In the genomic region with DNA sequence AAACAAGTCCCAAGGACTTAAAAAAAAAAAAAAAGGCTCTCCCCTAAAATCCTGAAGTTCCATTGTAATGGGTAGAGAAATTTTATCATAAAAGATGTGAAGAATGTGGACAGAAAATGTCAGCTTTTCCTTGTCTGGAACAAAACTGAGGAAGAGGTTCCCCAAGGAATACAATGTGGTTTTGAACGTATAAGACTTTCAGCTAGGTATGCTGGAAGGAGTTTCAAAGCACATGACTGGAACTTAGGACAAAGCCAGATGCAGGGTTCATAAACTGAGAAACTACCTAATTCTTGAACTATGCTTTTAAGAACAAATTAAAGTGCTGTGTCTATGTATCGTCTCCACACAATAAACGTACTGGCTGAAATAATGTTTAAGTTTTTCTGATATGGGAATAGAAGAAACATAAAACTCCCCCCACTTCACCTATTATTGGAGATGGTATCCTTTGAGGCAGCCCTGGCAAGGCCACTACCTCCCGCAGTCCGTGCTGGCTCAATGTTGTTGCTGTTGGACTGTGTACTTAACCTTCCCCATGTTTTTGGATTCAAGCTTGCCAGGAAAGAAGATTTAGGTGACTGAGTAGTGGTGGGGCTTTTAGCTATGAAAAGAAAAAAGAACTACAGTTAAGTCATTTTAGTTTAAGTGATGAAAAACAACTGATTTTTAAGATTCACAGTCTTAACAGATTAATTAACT, we compare ENCODE assay signal across 20 cellular contexts.
DNase-seq lines count a peak whose midpoint lies in the region; FAIRE-seq and TF ChIP-seq lines count a peak whose summit lies in the region.
"Had no signal": no experiment of that assay in that cellular context is flagged by ENCODE, and none has a peak within 500 bp of the region (broad histone marks: within the 10 kb centered on the region; RNA-seq: fewer than 3 reads in every experiment).

No MANE protein-coding gene starts in this region.

- H3K4me2 ChIP-seq in astrocyte (ENCODE audit: low read length) (no peak overlapping the region), osteoblast (ENCODE audit: insufficient read depth, low read length) (no peak overlapping the region)

- H3K79me2 ChIP-seq in astrocyte (ENCODE audit: insufficient read depth, low read length) (peaks cover 5% of the 10 kb centered on the region), osteoblast (ENCODE audit: insufficient read depth, low read length) (peaks cover 17% of the 10 kb centered on the region)

- no peak overlapping the region for H3K27ac ChIP-seq in astrocyte (ENCODE audit: low read depth, low read length)
- H3K27ac ChIP-seq in osteoblast (ENCODE audit: low read depth, low read length): peak overlapping the region; percentile 57
- H3K27ac ChIP-seq in tibial nerve: no peak overlapping the region
- H3K27ac ChIP-seq: foreskin keratinocyte, psoas muscle had no signal

- peaks cover 9% of the 10 kb centered on the region for H3K36me3 Mint-ChIP-seq in astrocyte (ENCODE audit: low read depth, unreplicated experiment)

- H2AFZ ChIP-seq in astrocyte (ENCODE audit: low read depth, low read length) (no peak overlapping the region), osteoblast (ENCODE audit: low read length) (no peak overlapping the region)

- TF ChIP-seq CTCF in astrocyte (IDR thresholded peaks at IDR 0.05; ENCODE audit: insufficient read depth, low read depth, low read length) (no peak), osteoblast (IDR thresholded peaks at IDR 0.05; ENCODE audit: extremely low read depth, low read depth, low read length) (no peak), lower leg skin (IDR thresholded peaks at IDR 0.05) (no peak), tibial nerve (IDR thresholded peaks at IDR 0.05) (no peak)

- H3K4me1 Mint-ChIP-seq in astrocyte (ENCODE audit: low read depth, unreplicated experiment): peaks cover 13% of the 10 kb centered on the region
- H3K4me1 Mint-ChIP-seq: activated CD4-positive, alpha-beta T cell treated with anti-CD3 and anti-CD28 coated beads, Interleukin-2, amount 10 ng/mL, durations not matched to agents 24 days and 14 days; naive B cell; stimulated activated effector memory CD8-positive, alpha-beta T cell treated with anti-CD3 and anti-CD28 coated beads, Interleukin-12 subunit alpha, Interleukin-12 subunit beta, amount 100 ng/mL, for 72 hours had no signal

- H3K27me3 ChIP-seq in astrocyte (ENCODE audit: insufficient read depth, low read length): no peaks in the 10 kb centered on the region
- H3K27me3 ChIP-seq in osteoblast (ENCODE audit: insufficient read depth, low read length): no peaks in the 10 kb centered on the region
- no peaks in the 10 kb centered on the region for H3K27me3 ChIP-seq in tibial nerve
- H3K27me3 ChIP-seq: foreskin keratinocyte had no signal

- no peak overlapping the region for H3K4me3 Mint-ChIP-seq in astrocyte (ENCODE audit: unreplicated experiment)
- H3K4me3 Mint-ChIP-seq: activated CD4-positive, alpha-beta T cell treated with anti-CD3 and anti-CD28 coated beads, Interleukin-2, amount 10 ng/mL, durations not matched to agents 24 days and 14 days; CD8-positive, alpha-beta memory T cell; naive B cell; stimulated activated effector memory CD8-positive, alpha-beta T cell treated with anti-CD3 and anti-CD28 coated beads, Interleukin-12 subunit alpha, Interleukin-12 subunit beta, amount 100 ng/mL, for 72 hours had no signal

- H3K27ac Mint-ChIP-seq in astrocyte (ENCODE audit: unreplicated experiment): no peak overlapping the region
- H3K27ac Mint-ChIP-seq: activated CD4-positive, alpha-beta T cell treated with anti-CD3 and anti-CD28 coated beads, Interleukin-2, amount 10 ng/mL, durations not matched to agents 24 days and 14 days; stimulated activated effector memory CD8-positive, alpha-beta T cell treated with anti-CD3 and anti-CD28 coated beads, Interleukin-12 subunit alpha, Interleukin-12 subunit beta, amount 100 ng/mL, for 72 hours had no signal

- H3K9me3 Mint-ChIP-seq in astrocyte (ENCODE audit: unreplicated experiment): no peaks in the 10 kb centered on the region
- H3K9me3 Mint-ChIP-seq: activated CD4-positive, alpha-beta T cell treated with anti-CD3 and anti-CD28 coated beads, Interleukin-2, amount 10 ng/mL, durations not matched to agents 24 days and 14 days; CD8-positive, alpha-beta memory T cell; naive B cell; stimulated activated effector memory CD8-positive, alpha-beta T cell treated with anti-CD3 and anti-CD28 coated beads, Interleukin-12 subunit alpha, Interleukin-12 subunit beta, amount 100 ng/mL, for 72 hours had no signal

- H3K9me3 ChIP-seq in astrocyte (ENCODE audit: insufficient read depth, low read depth, low read length): no peaks in the 10 kb centered on the region
- H3K9me3 ChIP-seq in osteoblast (ENCODE audit: low read depth, low read length): no peaks in the 10 kb centered on the region
- no peaks in the 10 kb centered on the region for H3K9me3 ChIP-seq in tibial nerve
- H3K9me3 ChIP-seq: psoas muscle had no signal

- no peak for FAIRE-seq in astrocyte (lab: Jason Lieb, UNC)
- FAIRE-seq: urothelium cell line had no signal

- H3K27me3 Mint-ChIP-seq in astrocyte (ENCODE audit: low read depth, unreplicated experiment): no peaks in the 10 kb centered on the region
- H3K27me3 Mint-ChIP-seq: activated CD4-positive, alpha-beta T cell treated with anti-CD3 and anti-CD28 coated beads, Interleukin-2, amount 10 ng/mL, durations not matched to agents 24 days and 14 days; CD8-positive, alpha-beta memory T cell; naive B cell had no signal

- intact Hi-C loops in lower leg skin (cut with DNase I; ENCODE audit: low total_unique reads): loop anchor here (10.0 kb wide), 1 partner anchor 816 kb away; no protein-coding TSS in a partner anchor

- 70 to 84% methylated on average over 5 of the region's 5 CpGs for WGBS in lower leg skin, 2 donors
- WGBS in tibial nerve, 2 donors: 61 to 66% methylated on average over 5 of the region's 5 CpGs

- H3K36me3 ChIP-seq in astrocyte (ENCODE audit: insufficient read depth, low read length) (peaks cover 46% of the 10 kb centered on the region), osteoblast (ENCODE audit: insufficient read depth, low read length) (peaks cover 65% of the 10 kb centered on the region), tibial nerve (peaks cover 2 to 86% (median 20%) of the 10 kb centered on the region in 3 donors)

- DNase-seq in EH (ENCODE audit: low read depth) (peak; percentile 34), astrocyte (ENCODE audit: low read depth) (peak; percentile 41), fibroblast of the conjunctiva (ENCODE audit: low read depth) (peak; percentile 10), osteoblast (ENCODE audit: insufficient read length, low spot score, missing footprints) (peak; percentile 44), lower leg skin (ENCODE audit: low spot score in 2 of 2) (no peak), tibial nerve (ENCODE audit: low spot score in 2 of 2) (no peak), occipital lobe (lab: John Stamatoyannopoulos, UW) (no peak), NCI-H2029 treated with DMSO at 0.1 percent for 48 hours (lab: John Stamatoyannopoulos, UW) (no peak)
- DNase-seq: activated CD4-positive, alpha-beta T cell treated with anti-CD3 and anti-CD28 coated beads, Interleukin-2, amount 10 ng/mL, durations not matched to agents 24 days and 14 days; activated naive CD4-positive, alpha-beta T cell treated with anti-CD3 and anti-CD28 coated beads, Interleukin-2, amount 50 U/mL, for 16 hours; CD8-positive, alpha-beta memory T cell; DMS79 treated with DMSO at 0.1 percent for 48 hours; foreskin keratinocyte; Kasumi-1; left colon; naive B cell; NCI-H1105 treated with DMSO at 0.1 percent for 48 hours; psoas muscle had no signal

- H3K9ac ChIP-seq in astrocyte (ENCODE audit: low read length): no peak overlapping the region

- H4K20me1 ChIP-seq in astrocyte (ENCODE audit: insufficient read depth, low read length) (peaks cover 15% of the 10 kb centered on the region), osteoblast (ENCODE audit: insufficient read depth, low read length) (no peaks in the 10 kb centered on the region)

- TF ChIP-seq EP300 in tibial nerve (IDR thresholded peaks at IDR 0.05): no peak

- H3K4me3 ChIP-seq in astrocyte (ENCODE audit: insufficient read depth, low read depth, low read length) (no peak overlapping the region), osteoblast (ENCODE audit: insufficient read depth, low read length) (no peak overlapping the region), lower leg skin (ENCODE audit: low read depth, poor library complexity, severe bottlenecking) (no peak overlapping the region), tibial nerve (no peak overlapping the region)
- H3K4me3 ChIP-seq: psoas muscle had no signal

- H3K4me1 ChIP-seq in astrocyte (ENCODE audit: insufficient read depth, low read length) (peaks cover 4% of the 10 kb centered on the region), osteoblast (ENCODE audit: insufficient read depth, low read length) (peaks cover 16% of the 10 kb centered on the region), tibial nerve (peaks cover 0 to 15% (median 0%) of the 10 kb centered on the region in 4 donors)

- TF ChIP-seq POLR2A in lower leg skin (IDR thresholded peaks at IDR 0.05) (no peak), tibial nerve (IDR thresholded peaks at IDR 0.05) (no peak)

Comparison
In these comparisons a context has a peak if more than half of its experiments do, and no peak if none do; other contexts are left out.
1. DNase-seq: peak in EH (single experiment), astrocyte (single experiment), fibroblast of the conjunctiva (single experiment) and osteoblast (single experiment); none in lower leg skin (0 of 2), tibial nerve (0 of 2), occipital lobe (single experiment) and NCI-H2029 treated with DMSO at 0.1 percent for 48 hours (single experiment).